In genomic region chr18:3648695-3649094, GRCh38 we compare ENCODE assay signal across 19 cellular contexts.
DNase-seq lines count a peak whose midpoint lies in the region; ATAC-seq and TF ChIP-seq lines count a peak whose summit lies in the region.
"Had no signal": no experiment of that assay in that cellular context is flagged by ENCODE, and none has a peak within 500 bp of the region (broad histone marks: within the 10 kb centered on the region; RNA-seq: fewer than 3 reads in every experiment).

No MANE protein-coding gene starts in this region.

- H3K9me3 Mint-ChIP-seq in Caco-2 (ENCODE audit: unreplicated experiment): no peaks in the 10 kb centered on the region
- peaks cover 7% of the 10 kb centered on the region; the same call in 1 of the 2 replicates for H3K9me3 Mint-ChIP-seq in HFFc6
- H3K9me3 Mint-ChIP-seq: activated CD4-positive, alpha-beta T cell treated with anti-CD3 and anti-CD28 coated beads, Interleukin-2, amount 10 ng/mL, durations not matched to agents 7 days and 5 days; CD4-positive, alpha-beta T cell; mesothelial cell of epicardium; neural crest cell had no signal

- H3K4me3 ChIP-seq in Caco-2 (ENCODE audit: low read depth, low read length) (no peak overlapping the region), PC-3 (ENCODE audit: low read length) (no peak overlapping the region), fibroblast of lung (replicated peaks in 1 of 4; ENCODE audit: control extremely low read depth in 1 of 4, insufficient read depth in 1 of 4, low read depth in 3 of 4, low read length in 4 of 4) (no peak overlapping the region)
- H3K4me3 ChIP-seq: gastroesophageal sphincter had no signal

- peaks cover 41% of the 10 kb centered on the region for H3K4me1 Mint-ChIP-seq in Caco-2 (ENCODE audit: low read depth, unreplicated experiment)
- peaks cover 41% of the 10 kb centered on the region for H3K4me1 Mint-ChIP-seq in HFFc6 (ENCODE audit: low read depth)

- no peak overlapping the region for H3K4me3 Mint-ChIP-seq in Caco-2 (ENCODE audit: unreplicated experiment)
- no peak overlapping the region for H3K4me3 Mint-ChIP-seq in HFFc6
- H3K4me3 Mint-ChIP-seq: activated CD4-positive, alpha-beta T cell treated with anti-CD3 and anti-CD28 coated beads, Interleukin-2, amount 10 ng/mL, durations not matched to agents 7 days and 5 days; CD4-positive, alpha-beta T cell; mesothelial cell of epicardium; neural crest cell had no signal

- CTCF ChIA-PET in Caco-2 (lab: Charles Lee) (interaction anchor here (1.4 kb wide), 1 partner anchor 18 kb away, joined by 6 read pairs; no protein-coding TSS in a partner anchor), PC-3 (lab: Charles Lee) (interaction anchor here (0.6 kb wide), 1 partner anchor 53 kb away, joined by 3 read pairs; no protein-coding TSS in a partner anchor), RWPE1 (lab: Yijun Ruan, JAX) (no interaction called here)

- no TSS peak for BruUV-seq in Caco-2 (replicated peaks; lab: Mats Ljungman, UMichigan)
- no TSS peak for BruUV-seq in PC-3 (replicated peaks; lab: Mats Ljungman, UMichigan)

- H3K27me3 ChIP-seq in Caco-2 (replicated peaks; ENCODE audit: control insufficient read depth, insufficient read depth, low read length) (no peaks in the 10 kb centered on the region; the same call in 1 of the 2 replicates), PC-3 (ENCODE audit: low read length) (no peaks in the 10 kb centered on the region), fibroblast of lung (ENCODE audit: control insufficient read depth, insufficient read depth, low read length) (no peaks in the 10 kb centered on the region), foreskin keratinocyte (no peaks in the 10 kb centered on the region)
- H3K27me3 ChIP-seq: gastroesophageal sphincter had no signal

- H3K27ac Mint-ChIP-seq in Caco-2 (ENCODE audit: unreplicated experiment) (peak overlapping the region; percentile 90), HFFc6 (peak overlapping the region; percentile 86; the same call in 1 of the 2 replicates)
- H3K27ac Mint-ChIP-seq: activated CD4-positive, alpha-beta T cell treated with anti-CD3 and anti-CD28 coated beads, Interleukin-2, amount 10 ng/mL, durations not matched to agents 7 days and 5 days; CD4-positive, alpha-beta T cell had no signal

- H3K27ac ChIP-seq in PC-3 (ENCODE audit: low read length): no peak overlapping the region
- H3K27ac ChIP-seq in fibroblast of lung (ENCODE audit: insufficient read depth, low read length): no peak overlapping the region
- H3K27ac ChIP-seq in foreskin keratinocyte: no peak overlapping the region
- no peak overlapping the region for H3K27ac ChIP-seq in RWPE1
- H3K27ac ChIP-seq: gastroesophageal sphincter had no signal

- no peak for DNase-seq in Caco-2
- no peak for DNase-seq in HFFc6
- DNase-seq in PC-3: no peak
- peak in 1 of 2 donors; percentile 23 for DNase-seq in fibroblast of lung (ENCODE audit: low read depth in 2 of 2)
- no peak for DNase-seq in foreskin keratinocyte
- DNase-seq in RWPE1 (ENCODE audit: low spot score): no peak
- DNase-seq in activated T-cell treated with anti-CD3 and anti-CD28 coated beads for 4 hours: no peak
- DNase-seq: activated CD4-positive, alpha-beta T cell treated with anti-CD3 and anti-CD28 coated beads, Interleukin-2, amount 10 ng/mL, durations not matched to agents 7 days and 5 days; activated effector memory CD4-positive, alpha-beta T cell treated with Interleukin-2 at 50 U/mL for 16 hours; CD4-positive, alpha-beta T cell; DMS79 treated with DMSO at 0.1 percent for 48 hours; left colon; NCI-H2171; NK-92 treated with Interleukin-12 subunit alpha and Interleukin-12 subunit beta, amount 100 ng/mL, for 24 hours had no signal

- H3K27me3 Mint-ChIP-seq in Caco-2 (ENCODE audit: insufficient read depth, unreplicated experiment) (no peaks in the 10 kb centered on the region), HFFc6 (ENCODE audit: insufficient read depth) (peaks cover 2% of the 10 kb centered on the region)
- H3K27me3 Mint-ChIP-seq: activated CD4-positive, alpha-beta T cell treated with anti-CD3 and anti-CD28 coated beads, Interleukin-2, amount 10 ng/mL, durations not matched to agents 7 days and 5 days; CD4-positive, alpha-beta T cell had no signal

- H2AFZ ChIP-seq in PC-3 (ENCODE audit: low read length): peak overlapping the region; percentile 2; the same call in 1 of the 2 replicates
- H2AFZ ChIP-seq in fibroblast of lung (ENCODE audit: low read length): peak overlapping the region; percentile 26

- intact Hi-C loops in Caco-2 (cut with micrococcal nuclease; ENCODE audit: unreplicated experiment) (loop anchor here (2.0 kb wide), 1 partner anchor 16 kb away; no protein-coding TSS in a partner anchor), PC-3 (cut with micrococcal nuclease) (no loop called here)

- no peak for ATAC-seq in PC-3
- ATAC-seq in foreskin keratinocyte: no peak
- no peak for ATAC-seq in GM18858 (IDR thresholded peaks at IDR 0.05; ENCODE audit: unreplicated experiment)
- ATAC-seq: gastroesophageal sphincter, left colon had no signal

- no peaks in the 10 kb centered on the region for H3K36me3 ChIP-seq in Caco-2 (ENCODE audit: control insufficient read depth, insufficient read depth, low read length)
- H3K36me3 ChIP-seq in PC-3 (ENCODE audit: low read depth, low read length): no peaks in the 10 kb centered on the region
- H3K36me3 ChIP-seq in fibroblast of lung (ENCODE audit: control insufficient read depth, insufficient read depth, low read length): no peaks in the 10 kb centered on the region
- H3K36me3 ChIP-seq: gastroesophageal sphincter, thoracic aorta had no signal

- H3K9ac ChIP-seq in PC-3 (ENCODE audit: low read length): no peak overlapping the region
- no peak overlapping the region for H3K9ac ChIP-seq in fibroblast of lung (ENCODE audit: insufficient read depth, low read length)

- H3K4me1 ChIP-seq in Caco-2: peaks cover 64% of the 10 kb centered on the region
- peaks cover 41% of the 10 kb centered on the region for H3K4me1 ChIP-seq in PC-3 (ENCODE audit: insufficient read depth, low read length)
- peaks cover 18% of the 10 kb centered on the region for H3K4me1 ChIP-seq in fibroblast of lung (ENCODE audit: control insufficient read depth, extremely low read depth, insufficient read depth, low read length)
- peaks cover 16% of the 10 kb centered on the region for H3K4me1 ChIP-seq in foreskin keratinocyte

- H3K9me3 ChIP-seq in Caco-2 (no peaks in the 10 kb centered on the region), PC-3 (ENCODE audit: low read length) (no peaks in the 10 kb centered on the region), fibroblast of lung (ENCODE audit: control insufficient read depth, insufficient read depth, low read depth, low read length) (no peaks in the 10 kb centered on the region)
- H3K9me3 ChIP-seq: gastroesophageal sphincter, thoracic aorta had no signal

- POLR2A ChIA-PET in Caco-2 (lab: Charles Lee) (interaction anchor here (0.9 kb wide), 1 partner anchor 201 kb away, joined by 4 read pairs; no protein-coding TSS in a partner anchor), PC-3 (lab: Charles Lee; ENCODE audit: unreplicated experiment) (interaction anchor here (1.2 kb wide), 1 partner anchor 200 kb away, joined by 4 read pairs; no protein-coding TSS in a partner anchor), RWPE1 (lab: Yijun Ruan, JAX; ENCODE audit: low non-redundant PET) (no interaction called here)

- no peaks in the 10 kb centered on the region for H3K9me2 ChIP-seq in PC-3 (replicated peaks; ENCODE audit: low read length)

- no peak for TF ChIP-seq CTCF in Caco-2 (IDR thresholded peaks at IDR 0.05; ENCODE audit: insufficient read depth in 1 of 2, low read depth in 1 of 2, low read length in 1 of 2, severe bottlenecking in 1 of 2, unreplicated experiment in 1 of 2)
- no peak for TF ChIP-seq CTCF in HFFc6 (IDR thresholded peaks at IDR 0.05)
- no peak for TF ChIP-seq CTCF in PC-3 (conservative IDR thresholded peaks at IDR 0.05; ENCODE audit: low read depth, low read length)
- TF ChIP-seq CTCF in fibroblast of lung (conservative IDR thresholded peaks at IDR 0.05 in 1 of 2, IDR thresholded peaks at IDR 0.05 in 1 of 2; ENCODE audit: low read depth in 1 of 2, low read length in 2 of 2): no peak
- TF ChIP-seq CTCF in foreskin keratinocyte (conservative IDR thresholded peaks at IDR 0.05): no peak
- no peak for TF ChIP-seq CTCF in RWPE1 (conservative IDR thresholded peaks at IDR 0.05; ENCODE audit: low read depth)

- H3K4me2 ChIP-seq in PC-3 (ENCODE audit: low read length) (no peak overlapping the region), fibroblast of lung (ENCODE audit: extremely low read depth, insufficient read depth, low read length) (no peak overlapping the region)

- no peaks in the 10 kb centered on the region for H4K20me1 ChIP-seq in PC-3 (ENCODE audit: low read length)
- H4K20me1 ChIP-seq in fibroblast of lung (ENCODE audit: control insufficient read depth, extremely low read depth, insufficient read depth, low read length): no peaks in the 10 kb centered on the region

- H3F3A ChIP-seq in PC-3 (ENCODE audit: low read length, unreplicated experiment): peaks cover 5% of the 10 kb centered on the region

- no peaks in the 10 kb centered on the region for H3K79me2 ChIP-seq in PC-3 (ENCODE audit: low read length)
- no peaks in the 10 kb centered on the region for H3K79me2 ChIP-seq in fibroblast of lung (ENCODE audit: control insufficient read depth, insufficient read depth, low read length)

- H3K36me3 Mint-ChIP-seq in Caco-2 (ENCODE audit: insufficient read depth, unreplicated experiment): peaks cover 24% of the 10 kb centered on the region
- H3K36me3 Mint-ChIP-seq in HFFc6 (ENCODE audit: low read depth): peaks cover 8% of the 10 kb centered on the region
- H3K36me3 Mint-ChIP-seq: mesothelial cell of epicardium had no signal
